ENCODE assay signal across 22 cellular contexts in genomic region chr10:91156196-91156595, GRCh38.
DNase-seq lines count a peak whose midpoint lies in the region; TF ChIP-seq lines count a peak whose summit lies in the region.
"Had no signal": no experiment of that assay in that cellular context is flagged by ENCODE, and none has a peak within 500 bp of the region (broad histone marks: within the 10 kb centered on the region; RNA-seq: fewer than 3 reads in every experiment).

No MANE protein-coding gene starts in this region.

- H3K4me3 ChIP-seq in BLaER1 treated with 17β-estradiol and CSF1 and Interleukin-3, amounts not matched to agents 10 nM and 100 nM, result no peak overlapping the region
- H3K4me3 ChIP-seq in Loucy (ENCODE audit: low read length, poor library complexity, severe bottlenecking), result no peak overlapping the region

- H3K4me1 ChIP-seq in BLaER1 treated with 17β-estradiol and CSF1 and Interleukin-3, amounts not matched to agents 10 nM and 100 nM, result peaks cover 0 to 8% (median 3%) of the 10 kb centered on the region in 10 experiments; a peak in 5 of 20 replicates
- H3K4me1 ChIP-seq in Loucy (ENCODE audit: insufficient read depth, low read length, poor library complexity, severe bottlenecking), result peaks cover 33% of the 10 kb centered on the region
- H3K4me1 ChIP-seq: BE2C had no signal

- no peaks in the 10 kb centered on the region for H3K36me3 ChIP-seq in BLaER1 treated with 17β-estradiol and CSF1 and Interleukin-3, amounts not matched to agents 10 nM and 100 nM
- H3K36me3 ChIP-seq in Loucy (ENCODE audit: insufficient read depth, low read length), result no peaks in the 10 kb centered on the region
- H3K36me3 ChIP-seq: BE2C had no signal

- TF ChIP-seq CTCF in Loucy (conservative IDR thresholded peaks at IDR 0.05; ENCODE audit: low read length), result no peak

- H3F3A ChIP-seq in Loucy (ENCODE audit: low read depth), result no peaks in the 10 kb centered on the region

- no peaks in the 10 kb centered on the region for H4K20me1 ChIP-seq in BLaER1 treated with 17β-estradiol and CSF1 and Interleukin-3, amounts not matched to agents 10 nM and 100 nM
- no peaks in the 10 kb centered on the region for H4K20me1 ChIP-seq in Loucy (ENCODE audit: insufficient read depth, low read length, poor library complexity, severe bottlenecking)

- no peak overlapping the region for H2AFZ ChIP-seq in Loucy (ENCODE audit: low read length)

- H3K9me3 ChIP-seq in BLaER1 treated with 17β-estradiol and CSF1 and Interleukin-3, amounts not matched to agents 10 nM and 100 nM (replicated peaks in 1 of 11), result peaks cover 0 to 9% (median 0%) of the 10 kb centered on the region in 11 experiments; a peak in 7 of 22 replicates
- no peaks in the 10 kb centered on the region for H3K9me3 ChIP-seq in Loucy (ENCODE audit: insufficient read depth, low read depth, low read length)
- H3K9me3 ChIP-seq: BE2C had no signal

- no peak overlapping the region for H3K27ac ChIP-seq in BLaER1 treated with 17β-estradiol and CSF1 and Interleukin-3, amounts not matched to agents 10 nM and 100 nM

- H3K27me3 ChIP-seq in BLaER1 treated with 17β-estradiol and CSF1 and Interleukin-3, amounts not matched to agents 10 nM and 100 nM, result no peaks in the 10 kb centered on the region
- no peaks in the 10 kb centered on the region for H3K27me3 ChIP-seq in Loucy (ENCODE audit: insufficient read depth, low read length, poor library complexity, severe bottlenecking)
- H3K27me3 ChIP-seq: BE2C had no signal

- DNase-seq in RPMI7951 (ENCODE audit: low read depth) (peak; percentile 59), foreskin melanocyte (peak; percentile 31), iPS-NIHi7 (ENCODE audit: extremely low spot score) (no peak), ecto neural progenitor cell (ENCODE audit: low spot score) (no peak), NCI-H748 (lab: John Stamatoyannopoulos, UW; ENCODE audit: unreplicated experiment) (no peak)
- DNase-seq in central memory CD4-positive, alpha-beta T cell, result no peak
- DNase-seq: 8988T; ACHN; BE2C; C1 segment of cervical spinal cord; CD4-positive, alpha-beta memory T cell; CD4-positive, CD25-positive, alpha-beta regulatory T cell; CD8-positive, alpha-beta memory T cell; COR-L47; DMS 273 treated with DMSO at 0.1 percent for 48 hours; DMS153; DMS53; DMS79; DND-41; GF-D8 had no signal

- peak overlapping the region in 6 of 11 experiments; percentile 10 to 47 (median 34); a peak in 8 of 22 replicates for H3K4me2 ChIP-seq in BLaER1 treated with 17β-estradiol and CSF1 and Interleukin-3, amounts not matched to agents 10 nM and 100 nM
- peak overlapping the region; percentile 46 for H3K4me2 ChIP-seq in Loucy (ENCODE audit: low read depth, low read length, poor library complexity, severe bottlenecking)

- no peak overlapping the region for H3K9ac ChIP-seq in BLaER1 treated with 17β-estradiol and CSF1 and Interleukin-3, amounts not matched to agents 10 nM and 100 nM
- H3K9ac ChIP-seq in Loucy (ENCODE audit: low read depth, low read length, poor library complexity, severe bottlenecking), result no peak overlapping the region

- H3K79me2 ChIP-seq in Loucy (ENCODE audit: insufficient read depth, low read length), result no peaks in the 10 kb centered on the region

- H3K9me2 ChIP-seq in Loucy (replicated peaks; ENCODE audit: low read depth, low read length), result no peaks in the 10 kb centered on the region

Comparison
In these comparisons a context has a peak if more than half of its experiments do, and no peak if none do; other contexts are left out.
1. DNase-seq: peak in RPMI7951 (single experiment) and foreskin melanocyte (single experiment); none in central memory CD4-positive, alpha-beta T cell (single experiment), iPS-NIHi7 (single experiment), ecto neural progenitor cell (single experiment) and NCI-H748 (single experiment).